Comparison of ENCODE assay signal across 34 cellular contexts in genomic region chr2:137997733-137998132, GRCh38.
"Had no signal": no experiment of that assay in that cellular context is flagged by ENCODE, and none has a peak within 500 bp of the region (broad histone marks: within the 10 kb centered on the region; RNA-seq: fewer than 3 reads in every experiment).

No MANE protein-coding gene starts in this region.

- H3K36me3 ChIP-seq: MG63 had no signal

- H3K4me3 ChIP-seq: MG63 had no signal

- H3K27me3 ChIP-seq: MG63 had no signal

- DNase-seq: Karpas-422, Kasumi-1, MG63, MM.1S, MV-4-11, NCI-H1048, NCI-H1092, NCI-H1092 treated with DMSO at 0.1 percent for 48 hours, NCI-H1105, NCI-H1105 treated with DMSO at 0.1 percent for 48 hours, NCI-H1417, NCI-H1417 treated with DMSO at 0.1 percent for 48 hours, NCI-H1436, NCI-H1436 treated with DMSO at 0.1 percent for 48 hours, NCI-H146, NCI-H1694, NCI-H1694 treated with DMSO at 0.1 percent for 48 hours, NCI-H187, NCI-H187 treated with DMSO at 0.1 percent for 48 hours, NCI-H1930, NCI-H2029, NCI-H2029 treated with DMSO at 0.1 percent for 48 hours, NCI-H2081, NCI-H2081 treated with DMSO at 0.1 percent for 48 hours, NCI-H2107, NCI-H2171, NCI-H2171 treated with DMSO at 0.1 percent for 48 hours, NCI-H2227 treated with DMSO at 0.1 percent for 48 hours, NCI-H226, NCI-H345, NCI-H446, NCI-H446 treated with DMSO at 0.1 percent for 48 hours, NCI-H510A, NCI-H510A treated with DMSO at 0.1 percent for 48 hours had no signal
